Comparison of ENCODE assay signal across 17 cellular contexts in the genomic region with DNA sequence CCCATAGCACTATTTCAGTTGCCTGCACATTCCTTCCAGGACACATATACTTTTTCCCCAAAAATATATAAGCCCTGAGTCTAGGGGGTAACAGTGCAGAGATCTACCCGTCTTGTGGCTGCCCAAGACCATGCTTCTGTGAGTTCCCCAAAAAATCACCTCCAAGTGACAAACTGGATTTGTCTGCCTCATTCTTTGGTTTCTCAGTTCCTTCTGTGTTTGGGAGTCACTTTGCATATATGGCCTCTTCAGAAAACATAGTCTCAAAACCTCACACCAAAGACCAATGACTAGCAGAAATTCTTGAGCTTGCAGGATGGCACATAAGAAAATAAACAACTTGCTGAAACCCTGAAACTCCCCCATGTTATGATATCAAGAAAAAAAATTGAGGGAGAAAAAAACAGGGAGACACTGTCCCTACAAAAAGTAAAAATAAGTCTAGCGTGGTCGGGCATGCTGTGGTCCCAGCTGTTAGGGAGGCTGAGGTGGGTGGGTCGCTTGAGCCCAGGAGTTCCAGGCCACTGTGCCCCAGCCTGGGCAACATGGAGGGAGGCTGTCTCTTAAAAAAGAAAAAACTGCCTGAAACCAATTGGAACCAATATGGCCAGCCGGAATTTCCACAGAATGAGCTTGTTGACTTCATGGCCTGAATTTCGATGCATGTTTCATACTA. TPM values are rescaled to one million over a fixed set of nuclear protein-coding genes. Genes with fewer than 3 reads are reported as not detected.
DNase-seq lines count a peak whose midpoint lies in the region; ATAC-seq and TF ChIP-seq lines count a peak whose summit lies in the region.
"Had no signal": no experiment of that assay in that cellular context is flagged by ENCODE, and none has a peak within 500 bp of the region (broad histone marks: within the 10 kb centered on the region; RNA-seq: fewer than 3 reads in every experiment).

No MANE protein-coding gene starts in this region.

- TF ChIP-seq CTCF in Caco-2 (IDR thresholded peaks at IDR 0.05; ENCODE audit: insufficient read depth in 1 of 2, low read depth in 1 of 2, low read length in 1 of 2, severe bottlenecking in 1 of 2, unreplicated experiment in 1 of 2) (no peak), activated B cell treated with CpG ODN at 0.5 μM for 24 hours (IDR thresholded peaks at IDR 0.05) (no peak)

- CTCF ChIA-PET in Caco-2 (lab: Charles Lee) (no interaction called here), activated B cell treated with CpG ODN at 0.5 μM for 24 hours (lab: Charles Lee) (no interaction called here)

- H3K9me3 Mint-ChIP-seq in CD4-positive, CD25-positive, alpha-beta regulatory T cell: peaks cover 0 to 16% (median 6%) of the 10 kb centered on the region in 7 donors
- H3K9me3 Mint-ChIP-seq in Caco-2 (ENCODE audit: unreplicated experiment): peaks cover 26% of the 10 kb centered on the region
- peaks cover 18% of the 10 kb centered on the region for H3K9me3 Mint-ChIP-seq in activated B cell treated with CpG ODN at 0.5 μM for 24 hours
- H3K9me3 Mint-ChIP-seq in naive thymus-derived CD8-positive, alpha-beta T cell: peaks cover under 1 to 24% (median 15%) of the 10 kb centered on the region in 9 donors

- POLR2A ChIA-PET in Caco-2 (lab: Charles Lee) (no interaction called here), activated B cell treated with CpG ODN at 0.5 μM for 24 hours (lab: Charles Lee) (interaction anchor here (1.4 kb wide), 1 partner anchor 61 kb away, joined by 3 read pairs; no protein-coding TSS in a partner anchor)
- POLR2A ChIA-PET in naive thymus-derived CD8-positive, alpha-beta T cell (lab: Charles Lee): no interaction called here

- peak overlapping the region; percentile 40 to 86 (median 76) for H3K4me3 Mint-ChIP-seq in CD4-positive, CD25-positive, alpha-beta regulatory T cell
- H3K4me3 Mint-ChIP-seq in Caco-2 (ENCODE audit: unreplicated experiment) (peak overlapping the region; percentile 72), activated B cell treated with CpG ODN at 0.5 μM for 24 hours (peak overlapping the region; percentile 48)
- peak overlapping the region; percentile 46 to 86 (median 78) for H3K4me3 Mint-ChIP-seq in naive thymus-derived CD8-positive, alpha-beta T cell

- H3K4me1 ChIP-seq in CD4-positive, CD25-positive, alpha-beta regulatory T cell (ENCODE audit: control insufficient read depth, insufficient read depth, low read length, poor library complexity, severe bottlenecking): peaks cover 21% of the 10 kb centered on the region
- peaks cover 15% of the 10 kb centered on the region for H3K4me1 ChIP-seq in Caco-2

- ATAC-seq in CD4-positive, CD25-positive, alpha-beta regulatory T cell (ENCODE audit: low read depth in 2 of 2): no peak
- ATAC-seq in activated B cell treated with CpG ODN at 0.5 μM for 24 hours (ENCODE audit: low read depth): peak; percentile 9
- ATAC-seq in naive thymus-derived CD8-positive, alpha-beta T cell: no peak
- no peak for ATAC-seq in HG03045 (IDR thresholded peaks at IDR 0.05; ENCODE audit: unreplicated experiment)

- H3K27ac Mint-ChIP-seq in CD4-positive, CD25-positive, alpha-beta regulatory T cell: no peak overlapping the region
- H3K27ac Mint-ChIP-seq in Caco-2 (ENCODE audit: unreplicated experiment) (no peak overlapping the region), activated B cell treated with CpG ODN at 0.5 μM for 24 hours (peak overlapping the region; percentile 76)
- H3K27ac Mint-ChIP-seq in naive thymus-derived CD8-positive, alpha-beta T cell: peak overlapping the region in 2 of 10 donors; percentile 3 to 53

- in situ Hi-C loops in KBM-7 (cut with MboI; ENCODE audit: low pct_unique_long_range_greater_than_20kb, low sequenced_read_pairs): no loop called here

- no TSS peak for BruUV-seq in Caco-2 (replicated peaks; lab: Mats Ljungman, UMichigan)

- no peak for DNase-seq in CD4-positive, CD25-positive, alpha-beta regulatory T cell
- DNase-seq in Caco-2 (no peak), activated B cell treated with CpG ODN at 0.5 μM for 24 hours (no peak), NCI-H187 (lab: John Stamatoyannopoulos, UW) (no peak), KBM-7 (no peak)
- no peak for DNase-seq in naive thymus-derived CD8-positive, alpha-beta T cell
- DNase-seq: activated effector memory CD4-positive, alpha-beta T cell treated with anti-CD3 and anti-CD28 coated beads, Interleukin-2, amount 50 U/mL, for 16 hours; BE2C; colonic mucosa; DMS79 treated with DMSO at 0.1 percent for 48 hours; foreskin melanocyte; H9; NCI-H146; NCI-H2227 treated with DMSO at 0.1 percent for 48 hours; WERI-Rb-1 had no signal

- H3K27me3 ChIP-seq in CD4-positive, CD25-positive, alpha-beta regulatory T cell (ENCODE audit: control insufficient read depth, insufficient read depth, low read length): no peaks in the 10 kb centered on the region
- H3K27me3 ChIP-seq in Caco-2 (replicated peaks; ENCODE audit: control insufficient read depth, insufficient read depth, low read length): no peaks in the 10 kb centered on the region
- H3K27me3 ChIP-seq: ascending aorta, colonic mucosa had no signal

- H3K36me3 Mint-ChIP-seq in CD4-positive, CD25-positive, alpha-beta regulatory T cell: no peaks in the 10 kb centered on the region
- H3K36me3 Mint-ChIP-seq in Caco-2 (ENCODE audit: insufficient read depth, unreplicated experiment) (peaks cover 29% of the 10 kb centered on the region), activated B cell treated with CpG ODN at 0.5 μM for 24 hours (ENCODE audit: low read depth) (peaks cover 8% of the 10 kb centered on the region)
- peaks cover 0 to 12% (median 9%) of the 10 kb centered on the region in 3 donors for H3K36me3 Mint-ChIP-seq in naive thymus-derived CD8-positive, alpha-beta T cell

- peaks cover 0 to 24% (median 12%) of the 10 kb centered on the region in 4 donors for H3K4me1 Mint-ChIP-seq in CD4-positive, CD25-positive, alpha-beta regulatory T cell
- H3K4me1 Mint-ChIP-seq in Caco-2 (ENCODE audit: low read depth, unreplicated experiment) (peaks cover 6% of the 10 kb centered on the region), activated B cell treated with CpG ODN at 0.5 μM for 24 hours (peaks cover 35% of the 10 kb centered on the region)
- H3K4me1 Mint-ChIP-seq in naive thymus-derived CD8-positive, alpha-beta T cell: peaks cover 8 to 28% (median 26%) of the 10 kb centered on the region in 4 donors

- intact Hi-C loops in Caco-2 (cut with micrococcal nuclease; ENCODE audit: unreplicated experiment): loop anchor here (10.0 kb wide), 1 partner anchor 242 kb away; no protein-coding TSS in a partner anchor
- intact Hi-C loops in activated B cell treated with CpG ODN at 0.5 μM for 24 hours (cut with micrococcal nuclease): loop anchor here (5.0 kb wide), 2 partner anchors 70 to 1320 kb away; partner anchors contain the start of gene PARP1

- no peaks in the 10 kb centered on the region for H3K36me3 ChIP-seq in CD4-positive, CD25-positive, alpha-beta regulatory T cell (ENCODE audit: control insufficient read depth, insufficient read depth, low read length)
- no peaks in the 10 kb centered on the region for H3K36me3 ChIP-seq in Caco-2 (ENCODE audit: control insufficient read depth, insufficient read depth, low read length)
- H3K36me3 ChIP-seq: WERI-Rb-1 had no signal

- peaks cover 2 to 4% of the 10 kb centered on the region in 2 experiments for H3K9me3 ChIP-seq in CD4-positive, CD25-positive, alpha-beta regulatory T cell (ENCODE audit: control insufficient read depth in 2 of 2, low read length in 2 of 2)
- H3K9me3 ChIP-seq in Caco-2: peaks cover 4% of the 10 kb centered on the region; the same call in 1 of the 2 replicates
- H3K9me3 ChIP-seq: colonic mucosa had no signal

- peaks cover 5% of the 10 kb centered on the region for H3K27me3 Mint-ChIP-seq in CD4-positive, CD25-positive, alpha-beta regulatory T cell
- H3K27me3 Mint-ChIP-seq in Caco-2 (ENCODE audit: insufficient read depth, unreplicated experiment) (no peaks in the 10 kb centered on the region), activated B cell treated with CpG ODN at 0.5 μM for 24 hours (peaks cover 2% of the 10 kb centered on the region)
- H3K27me3 Mint-ChIP-seq in naive thymus-derived CD8-positive, alpha-beta T cell: peaks cover 0 to 4% (median 0%) of the 10 kb centered on the region in 5 donors

- H3K4me3 ChIP-seq in CD4-positive, CD25-positive, alpha-beta regulatory T cell (ENCODE audit: low read depth, low read length): no peak overlapping the region
- H3K4me3 ChIP-seq in Caco-2 (ENCODE audit: low read depth, low read length): no peak overlapping the region

- no peak overlapping the region for H3K27ac ChIP-seq in CD4-positive, CD25-positive, alpha-beta regulatory T cell (ENCODE audit: insufficient read depth, low read length, poor library complexity, severe bottlenecking)

RNA-seq across cellular contexts. Expression of gene JMJD4, which starts 8.0 kb away (rescaled TPM):
- 9.7 TPM for total RNA-seq in CD4-positive, CD25-positive, alpha-beta regulatory T cell
- polyA plus RNA-seq in CD4-positive, CD25-positive, alpha-beta regulatory T cell: 10 to 100 TPM; 22.3 to 28.9 (median 26.8) TPM
- total RNA-seq in Caco-2 (2022): 25.3 and 27.1 TPM in 2 replicates
- total RNA-seq in activated B cell treated with CpG ODN at 0.5 μM for 24 hours: 23.5 and 26.7 TPM in 2 replicates
- total RNA-seq in naive thymus-derived CD8-positive, alpha-beta T cell: 10 to 100 TPM; 31.8 to 37.9 TPM
- polyA plus RNA-seq in naive thymus-derived CD8-positive, alpha-beta T cell: 10 to 100 TPM; 27.1 to 33.0 (median 31.9) TPM

RNA-seq across cellular contexts. Expression of gene SNAP47, which starts 8.2 kb away (rescaled TPM):
- 26.3 TPM for total RNA-seq in CD4-positive, CD25-positive, alpha-beta regulatory T cell
- 10 to 100 TPM; 47.0 to 60.1 (median 52.0) TPM for polyA plus RNA-seq in CD4-positive, CD25-positive, alpha-beta regulatory T cell
- total RNA-seq in Caco-2 (2022) (29.1 and 30.3 TPM in 2 replicates), activated B cell treated with CpG ODN at 0.5 μM for 24 hours (24.2 and 24.3 TPM in 2 replicates)
- total RNA-seq in naive thymus-derived CD8-positive, alpha-beta T cell: 10 to 100 TPM; 25.0 to 25.6 TPM
- 10 to 100 TPM; 40.0 to 46.6 (median 40.8) TPM for polyA plus RNA-seq in naive thymus-derived CD8-positive, alpha-beta T cell
